9 cellular contexts compared by ENCODE assay signal in genomic region chr7:143321734-143322133, GRCh38. TPM values are rescaled to one million over a fixed set of nuclear protein-coding genes. Genes with fewer than 3 reads are reported as not detected.
DNase-seq lines count a peak whose midpoint lies in the region; ATAC-seq and TF ChIP-seq lines count a peak whose summit lies in the region.
"Had no signal": no experiment of that assay in that cellular context is flagged by ENCODE, and none has a peak within 500 bp of the region (broad histone marks: within the 10 kb centered on the region; RNA-seq: fewer than 3 reads in every experiment).

No MANE protein-coding gene starts in this region.

- H3K56ac ChIP-seq in H9 (ENCODE audit: insufficient read length, low read depth, low read length) (no peak overlapping the region), mesendoderm (ENCODE audit: low read length) (no peak overlapping the region)

- POLR2A ChIA-PET in activated CD8-positive, alpha-beta T cell treated with anti-CD3 and anti-CD28 coated beads for 36 hours (lab: Charles Lee), result no interaction called here
- POLR2A ChIA-PET in activated CD4-positive, alpha-beta T cell treated with anti-CD3 and anti-CD28 coated beads, Interleukin-2, amount 10 ng/mL, durations not matched to agents 7 days and 5 days (lab: Charles Lee), result no interaction called here

- no peak for ATAC-seq in activated CD8-positive, alpha-beta T cell treated with anti-CD3 and anti-CD28 coated beads for 36 hours
- ATAC-seq in HG02798 (IDR thresholded peaks at IDR 0.05; ENCODE audit: poor library complexity, unreplicated experiment) (no peak), GM21717 (IDR thresholded peaks at IDR 0.05; ENCODE audit: unreplicated experiment) (no peak)

- H3K27ac Mint-ChIP-seq in H9, result no peak overlapping the region
- no peak overlapping the region for H3K27ac Mint-ChIP-seq in activated CD8-positive, alpha-beta T cell treated with anti-CD3 and anti-CD28 coated beads for 36 hours
- no peak overlapping the region for H3K27ac Mint-ChIP-seq in activated CD4-positive, alpha-beta T cell treated with anti-CD3 and anti-CD28 coated beads, Interleukin-2, amount 10 ng/mL, durations not matched to agents 7 days and 5 days
- H3K27ac Mint-ChIP-seq: activated naive CD4-positive, alpha-beta T cell treated with anti-CD3 and anti-CD28 coated beads, Interleukin-2, amount 50 U/mL, for 72 hours; T-helper 2 cell treated with Interferon-gamma antibody and Interleukin-4, amounts not matched to agents 5 μg/mL and 100 μg/mL, for 36 hours had no signal

- H3K27ac ChIP-seq in H9 (ENCODE audit: insufficient read length, low read depth, low read length), result no peak overlapping the region
- H3K27ac ChIP-seq in mesendoderm (ENCODE audit: low read depth, low read length), result no peak overlapping the region

- no peaks in the 10 kb centered on the region for H3K36me3 ChIP-seq in mesendoderm (ENCODE audit: control insufficient read depth, insufficient read depth, low read length)

- no peak overlapping the region for H3K14ac ChIP-seq in H9 (ENCODE audit: insufficient read depth, low read length)

- CTCF ChIA-PET in activated CD8-positive, alpha-beta T cell treated with anti-CD3 and anti-CD28 coated beads for 36 hours (lab: Charles Lee), result interaction anchor here (1.0 to 1.6 kb wide), 2 partner anchors 24 kb away, joined by 3 to 4 read pairs; no protein-coding TSS in a partner anchor
- CTCF ChIA-PET in activated CD4-positive, alpha-beta T cell treated with anti-CD3 and anti-CD28 coated beads, Interleukin-2, amount 10 ng/mL, durations not matched to agents 7 days and 5 days (lab: Charles Lee), result interaction anchor here (0.6 kb wide), 1 partner anchor 34 kb away, joined by 3 read pairs; the partner anchor contains the start of gene CASP2

- H2BK20ac ChIP-seq in H9 (ENCODE audit: low read depth, low read length, poor library complexity, severe bottlenecking), result no peak overlapping the region

- no peak overlapping the region for H3K4me3 ChIP-seq in mesendoderm (ENCODE audit: low read length)

- intact Hi-C loops in activated CD8-positive, alpha-beta T cell treated with anti-CD3 and anti-CD28 coated beads for 36 hours (cut with micrococcal nuclease), result no loop called here

- H3K79me2 ChIP-seq in H9 (ENCODE audit: insufficient read depth, low read length) (no peaks in the 10 kb centered on the region), mesendoderm (ENCODE audit: control insufficient read depth, insufficient read depth, low read length) (no peaks in the 10 kb centered on the region)

- H3K9me3 Mint-ChIP-seq in H9, result no peaks in the 10 kb centered on the region; a peak in 1 of 5 replicates
- no peaks in the 10 kb centered on the region for H3K9me3 Mint-ChIP-seq in activated CD8-positive, alpha-beta T cell treated with anti-CD3 and anti-CD28 coated beads for 36 hours
- H3K9me3 Mint-ChIP-seq in activated CD4-positive, alpha-beta T cell treated with anti-CD3 and anti-CD28 coated beads, Interleukin-2, amount 10 ng/mL, durations not matched to agents 7 days and 5 days, result no peaks in the 10 kb centered on the region
- H3K9me3 Mint-ChIP-seq: activated naive CD4-positive, alpha-beta T cell treated with anti-CD3 and anti-CD28 coated beads, Interleukin-2, amount 50 U/mL, for 72 hours; T-helper 2 cell treated with Interferon-gamma antibody and Interleukin-4, amounts not matched to agents 5 μg/mL and 100 μg/mL, for 36 hours had no signal

- H3K18ac ChIP-seq in H9 (ENCODE audit: insufficient read length, low read depth, low read length) (no peak overlapping the region), mesendoderm (ENCODE audit: low read length) (no peak overlapping the region)

- H3K36me3 Mint-ChIP-seq in H9 (ENCODE audit: insufficient read depth in 1 of 3, low read depth in 3 of 3), result no peaks in the 10 kb centered on the region; a peak in 1 of 7 replicates
- no peaks in the 10 kb centered on the region for H3K36me3 Mint-ChIP-seq in activated CD8-positive, alpha-beta T cell treated with anti-CD3 and anti-CD28 coated beads for 36 hours (ENCODE audit: low read depth)
- H3K36me3 Mint-ChIP-seq in activated CD4-positive, alpha-beta T cell treated with anti-CD3 and anti-CD28 coated beads, Interleukin-2, amount 10 ng/mL, durations not matched to agents 7 days and 5 days (ENCODE audit: low read depth), result no peaks in the 10 kb centered on the region
- H3K36me3 Mint-ChIP-seq: activated naive CD4-positive, alpha-beta T cell treated with anti-CD3 and anti-CD28 coated beads, Interleukin-2, amount 50 U/mL, for 72 hours had no signal

- H3K23me2 ChIP-seq in H9 (ENCODE audit: insufficient read length, low read depth, low read length, poor library complexity, severe bottlenecking), result no peaks in the 10 kb centered on the region

- H3T11ph ChIP-seq in H9 (ENCODE audit: low read length), result no peak overlapping the region

- peaks cover 4% of the 10 kb centered on the region for H3K27me3 Mint-ChIP-seq in H9 (ENCODE audit: low read depth)
- H3K27me3 Mint-ChIP-seq in activated CD8-positive, alpha-beta T cell treated with anti-CD3 and anti-CD28 coated beads for 36 hours, result no peaks in the 10 kb centered on the region
- H3K27me3 Mint-ChIP-seq in activated CD4-positive, alpha-beta T cell treated with anti-CD3 and anti-CD28 coated beads, Interleukin-2, amount 10 ng/mL, durations not matched to agents 7 days and 5 days, result peaks cover 8% of the 10 kb centered on the region

- WGBS in H9 (ENCODE audit: extremely low coverage, insufficient read length, low lambda C conversion rate), result no CpG with 5 or more reads among the region's 4 CpGs
- no CpG with 5 or more reads among the region's 4 CpGs for WGBS in mesendoderm (ENCODE audit: extremely low coverage, insufficient coverage, low lambda C conversion rate)

- H2AFZ ChIP-seq in H9 (ENCODE audit: low read length), result no peak overlapping the region

- H4K8ac ChIP-seq in H9 (replicated peaks; ENCODE audit: insufficient read length, low read depth, low read length) (no peak overlapping the region), mesendoderm (ENCODE audit: low read depth, low read length) (no peak overlapping the region)

- no peak overlapping the region for H3K4me3 Mint-ChIP-seq in H9
- no peak overlapping the region for H3K4me3 Mint-ChIP-seq in activated CD8-positive, alpha-beta T cell treated with anti-CD3 and anti-CD28 coated beads for 36 hours
- H3K4me3 Mint-ChIP-seq in activated CD4-positive, alpha-beta T cell treated with anti-CD3 and anti-CD28 coated beads, Interleukin-2, amount 10 ng/mL, durations not matched to agents 7 days and 5 days, result no peak overlapping the region
- H3K4me3 Mint-ChIP-seq: T-helper 2 cell treated with Interferon-gamma antibody and Interleukin-4, amounts not matched to agents 5 μg/mL and 100 μg/mL, for 36 hours had no signal

- H3K79me1 ChIP-seq in H9 (ENCODE audit: insufficient read depth, low read depth, low read length, poor library complexity, severe bottlenecking) (no peaks in the 10 kb centered on the region), mesendoderm (ENCODE audit: low read length) (no peaks in the 10 kb centered on the region)

- H4K5ac ChIP-seq in H9 (ENCODE audit: insufficient read length, low read depth, low read length), result no peak overlapping the region
- H4K5ac ChIP-seq in mesendoderm (ENCODE audit: low read length), result no peak overlapping the region

- no peak overlapping the region for H3K4ac ChIP-seq in H9 (ENCODE audit: low read depth, low read length)
- H3K4ac ChIP-seq in mesendoderm (ENCODE audit: low read depth, low read length), result no peak overlapping the region

- no peak overlapping the region for H3K9ac ChIP-seq in H9 (ENCODE audit: extremely low read depth, insufficient read length, low read length)
- H3K9ac ChIP-seq in mesendoderm (ENCODE audit: low read length), result no peak overlapping the region

- H3K4me1 ChIP-seq in H9 (ENCODE audit: insufficient read depth, low read length), result no peaks in the 10 kb centered on the region
- no peaks in the 10 kb centered on the region for H3K4me1 ChIP-seq in mesendoderm (ENCODE audit: control insufficient read depth, low read depth, low read length)

- H3K9me3 ChIP-seq in H9 (ENCODE audit: control insufficient read depth, low read depth, low read length), result no peaks in the 10 kb centered on the region

- peaks cover 19 to 28% of the 10 kb centered on the region in 2 experiments for H3K4me1 Mint-ChIP-seq in H9
- H3K4me1 Mint-ChIP-seq in activated CD8-positive, alpha-beta T cell treated with anti-CD3 and anti-CD28 coated beads for 36 hours (ENCODE audit: low read depth), result peaks cover 8% of the 10 kb centered on the region
- H3K4me1 Mint-ChIP-seq in activated CD4-positive, alpha-beta T cell treated with anti-CD3 and anti-CD28 coated beads, Interleukin-2, amount 10 ng/mL, durations not matched to agents 7 days and 5 days, result peaks cover 18% of the 10 kb centered on the region

- no peaks in the 10 kb centered on the region for H4K20me1 ChIP-seq in H9 (ENCODE audit: control insufficient read depth, insufficient read depth, insufficient read length)

- no peak for DNase-seq in H9
- DNase-seq in activated CD8-positive, alpha-beta T cell treated with anti-CD3 and anti-CD28 coated beads for 36 hours, result peak; percentile 27
- DNase-seq in mesendoderm, result peak; percentile 49
- DNase-seq in activated CD4-positive, alpha-beta T cell treated with anti-CD3 and anti-CD28 coated beads, Interleukin-2, amount 10 ng/mL, durations not matched to agents 7 days and 5 days, result no peak
- DNase-seq: NCI-H446 had no signal

- H4K91ac ChIP-seq in H9 (ENCODE audit: insufficient read length, low read depth, low read length), result no peak overlapping the region

- H2BK5ac ChIP-seq in H9 (ENCODE audit: insufficient read length, low read length), result no peak overlapping the region
- H2BK5ac ChIP-seq in mesendoderm (ENCODE audit: low read length), result no peak overlapping the region

- no peak overlapping the region for H2AK5ac ChIP-seq in H9 (ENCODE audit: insufficient read length, low read length)
- no peak overlapping the region for H2AK5ac ChIP-seq in mesendoderm (ENCODE audit: low read length)

- H2BK15ac ChIP-seq in H9 (ENCODE audit: low read depth, low read length) (no peak overlapping the region), mesendoderm (replicated peaks; ENCODE audit: low read depth) (no peak overlapping the region)

- peak; percentile 26; the same call in 1 of the 3 replicates for TF ChIP-seq CTCF in H9 (conservative IDR thresholded peaks at IDR 0.05)
- TF ChIP-seq CTCF in activated CD8-positive, alpha-beta T cell treated with anti-CD3 and anti-CD28 coated beads for 36 hours (IDR thresholded peaks at IDR 0.05), result no peak

- H3K4me2 ChIP-seq in H9 (ENCODE audit: insufficient read depth, insufficient read length, low read length) (no peak overlapping the region), mesendoderm (ENCODE audit: low read length) (no peak overlapping the region)

- no peak overlapping the region for H2BK120ac ChIP-seq in H9 (ENCODE audit: low read depth, low read length, poor library complexity, severe bottlenecking)
- H2BK120ac ChIP-seq in mesendoderm (ENCODE audit: low read depth, low read length), result no peak overlapping the region

- no peak overlapping the region for H3K23ac ChIP-seq in H9 (ENCODE audit: insufficient read length, low read depth, low read length)
- H3K23ac ChIP-seq in mesendoderm (ENCODE audit: low read length), result no peak overlapping the region

- H3K27me3 ChIP-seq in H9 (ENCODE audit: insufficient read depth, low read length) (no peaks in the 10 kb centered on the region), mesendoderm (ENCODE audit: insufficient read depth, low read length, poor library complexity) (no peaks in the 10 kb centered on the region)

- H2BK12ac ChIP-seq in H9 (ENCODE audit: insufficient read length, low read depth, low read length), result no peak overlapping the region

RNA-seq across cellular contexts. Expression of gene CLCN1, which starts 5.8 kb away (rescaled TPM):
- 0.11 and 0.13 TPM in 2 replicates for total RNA-seq in H9 (2021)
- total RNA-seq in activated CD8-positive, alpha-beta T cell treated with anti-CD3 and anti-CD28 coated beads for 36 hours, result under 1 TPM in 1 of 2 experiments, not detected in 1; 0.09 TPM
- polyA plus RNA-seq in mesendoderm (2013, experiment 1 of 2), result 0.27 TPM
- polyA plus RNA-seq in mesendoderm (2013, experiment 2 of 2), result 0.25 TPM
- total RNA-seq in activated CD4-positive, alpha-beta T cell treated with anti-CD3 and anti-CD28 coated beads, Interleukin-2, amount 10 ng/mL, durations not matched to agents 7 days and 5 days, result under 1 TPM in 1 of 2 experiments, not detected in 1; 0.06 TPM

RNA-seq across cellular contexts. Expression of gene CASP2, which starts 33.6 kb away (rescaled TPM):
- total RNA-seq in H9 (2021), result 65.3 and 67.4 TPM in 2 replicates
- total RNA-seq in activated CD8-positive, alpha-beta T cell treated with anti-CD3 and anti-CD28 coated beads for 36 hours, result 10 to 100 TPM; 79.6 to 80.9 TPM
- polyA plus RNA-seq in mesendoderm (2013, experiment 1 of 2), result 20.6 TPM
- polyA plus RNA-seq in mesendoderm (2013, experiment 2 of 2), result 19.0 TPM
- 100 to 1,000 TPM; 102 to 125 TPM for total RNA-seq in activated CD4-positive, alpha-beta T cell treated with anti-CD3 and anti-CD28 coated beads, Interleukin-2, amount 10 ng/mL, durations not matched to agents 7 days and 5 days

RNA-seq across cellular contexts. Expression of gene TMEM139, which starts 37.0 kb away (rescaled TPM):
- total RNA-seq in H9 (2021), result 0.85 and 1.1 TPM in 2 replicates
- 1 to 10 TPM; 1.6 to 2.0 TPM for total RNA-seq in activated CD8-positive, alpha-beta T cell treated with anti-CD3 and anti-CD28 coated beads for 36 hours
- polyA plus RNA-seq in mesendoderm (2013, experiment 1 of 2), result 0.84 TPM
- polyA plus RNA-seq in mesendoderm (2013, experiment 2 of 2), result 1.4 TPM
- under 1 TPM; 0.29 to 0.57 TPM for total RNA-seq in activated CD4-positive, alpha-beta T cell treated with anti-CD3 and anti-CD28 coated beads, Interleukin-2, amount 10 ng/mL, durations not matched to agents 7 days and 5 days

RNA-seq across cellular contexts. Expression of gene FAM131B, which starts 40.8 kb away (rescaled TPM):
- total RNA-seq in H9 (2021), result 17.3 and 18.5 TPM in 2 replicates
- total RNA-seq in activated CD8-positive, alpha-beta T cell treated with anti-CD3 and anti-CD28 coated beads for 36 hours, result 1 to 10 TPM; 2.7 to 2.9 TPM
- polyA plus RNA-seq in mesendoderm (2013, experiment 1 of 2), result 10.5 TPM
- polyA plus RNA-seq in mesendoderm (2013, experiment 2 of 2), result 10.1 TPM
- under 1 TPM; 0.29 to 0.30 TPM for total RNA-seq in activated CD4-positive, alpha-beta T cell treated with anti-CD3 and anti-CD28 coated beads, Interleukin-2, amount 10 ng/mL, durations not matched to agents 7 days and 5 days

RNA-seq across cellular contexts. Expression of gene GSTK1, which starts 58.5 kb away (rescaled TPM):
- total RNA-seq in H9 (2021), result 36.1 and 37.3 TPM in 2 replicates
- 100 to 1,000 TPM; 163 to 171 TPM for total RNA-seq in activated CD8-positive, alpha-beta T cell treated with anti-CD3 and anti-CD28 coated beads for 36 hours
- polyA plus RNA-seq in mesendoderm (2013, experiment 1 of 2), result 20.7 TPM
- 21.6 TPM for polyA plus RNA-seq in mesendoderm (2013, experiment 2 of 2)
- 100 to 1,000 TPM; 370 to 419 TPM for total RNA-seq in activated CD4-positive, alpha-beta T cell treated with anti-CD3 and anti-CD28 coated beads, Interleukin-2, amount 10 ng/mL, durations not matched to agents 7 days and 5 days

Comparison
In these comparisons a context has a peak if more than half of its experiments do, and no peak if none do; other contexts are left out.
1. DNase-seq: peak in activated CD8-positive, alpha-beta T cell treated with anti-CD3 and anti-CD28 coated beads for 36 hours (single experiment) and mesendoderm (single experiment); none in H9 (single experiment) and activated CD4-positive, alpha-beta T cell treated with anti-CD3 and anti-CD28 coated beads, Interleukin-2, amount 10 ng/mL, durations not matched to agents 7 days and 5 days (single experiment).